Comparison of ENCODE assay signal across 10 cellular contexts in genomic region chr16:53085539-53086450, GRCh38. TPM values are rescaled to one million over a fixed set of nuclear protein-coding genes. Genes with fewer than 3 reads are reported as not detected.
A peak's percentile ranks its signal among the peaks of the same experiment; 100 is the strongest.
DNase-seq lines count a peak whose midpoint lies in the region; ATAC-seq and TF ChIP-seq lines count a peak whose summit lies in the region.
"Had no signal": no experiment of that assay in that cellular context is flagged by ENCODE, and none has a peak within 500 bp of the region (broad histone marks: within the 10 kb centered on the region; RNA-seq: fewer than 3 reads in every experiment).

No MANE protein-coding gene starts in this region.

- POLR2A ChIA-PET in SK-N-SH (lab: Yijun Ruan, JAX), result interaction anchor here (1.2 to 3.9 kb wide), 4 partner anchors 13 to 44 kb away, joined by 5 to 58 read pairs (median 6); partner anchors contain the start of gene CHD9

- peaks cover 37% of the 10 kb centered on the region for H3F3A ChIP-seq in SK-N-SH (replicated peaks; ENCODE audit: insufficient read depth)

- no peaks in the 10 kb centered on the region for H3K9me2 ChIP-seq in SK-N-SH

- H3K79me2 ChIP-seq in SK-N-SH (ENCODE audit: insufficient read depth), result peaks cover 27% of the 10 kb centered on the region
- peaks cover 22% of the 10 kb centered on the region for H3K79me2 ChIP-seq in parathyroid adenoma

- H3K4me3 ChIP-seq in SK-N-SH (ENCODE audit: low read depth in 2 of 2, low read length in 1 of 2) (no peak overlapping the region), fibroblast of the aortic adventitia (ENCODE audit: low read depth, low read length) (no peak overlapping the region), parathyroid adenoma (ENCODE audit: low read depth, low read length) (no peak overlapping the region)

- no peaks in the 10 kb centered on the region for H3K9me3 ChIP-seq in SK-N-SH
- no peaks in the 10 kb centered on the region for H3K9me3 ChIP-seq in parathyroid adenoma (ENCODE audit: control insufficient read depth, low read length)

- H3K27me3 Mint-ChIP-seq in T-helper 2 cell treated with Interferon-gamma antibody and Interleukin-4, amounts not matched to agents 5 μg/mL and 100 μg/mL, for 36 hours (ENCODE audit: low read depth), result no peaks in the 10 kb centered on the region

- no peak overlapping the region for H3K27ac Mint-ChIP-seq in T-helper 2 cell treated with Interferon-gamma antibody and Interleukin-4, amounts not matched to agents 5 μg/mL and 100 μg/mL, for 36 hours
- H3K27ac Mint-ChIP-seq: activated T-helper 2 cell treated with anti-CD3 and anti-CD28 coated beads, Interferon-gamma antibody, Interleukin-2, Interleukin-4, amounts not matched to agents 10 μg/mL and 5 μg/mL and 100 μg/mL, durations not matched to agents 14 hours and 24 hours and 36 hours had no signal

- TF ChIP-seq RAD21 in SK-N-SH (IDR thresholded peaks at IDR 0.05; ENCODE audit: low read length), result peak; percentile 35

- peak; percentile 3 for DNase-seq in DMS79 (lab: John Stamatoyannopoulos, UW)
- DNase-seq in SK-N-SH, result peak; percentile 57
- peak; percentile 79 for DNase-seq in fibroblast of the aortic adventitia (ENCODE audit: low read depth)
- no peak for DNase-seq in T-helper 2 cell treated with Interferon-gamma antibody and Interleukin-4, amounts not matched to agents 5 μg/mL and 100 μg/mL, for 36 hours (ENCODE audit: low spot score)
- no peak for DNase-seq in NCI-H510A treated with DMSO at 0.1 percent for 48 hours (lab: John Stamatoyannopoulos, UW)
- no peak for DNase-seq in stimulated activated CD4-positive, alpha-beta T cell treated with anti-CD3 and anti-CD28 coated beads, Interleukin-4, amount 100 ng/mL, for 4 hours

- no peak for ATAC-seq in HG03342 (IDR thresholded peaks at IDR 0.05; ENCODE audit: unreplicated experiment)

- peaks cover 9% of the 10 kb centered on the region for H3K4me1 Mint-ChIP-seq in T-helper 2 cell treated with Interferon-gamma antibody and Interleukin-4, amounts not matched to agents 5 μg/mL and 100 μg/mL, for 36 hours (ENCODE audit: low read depth)

- H2AFZ ChIP-seq in SK-N-SH (ENCODE audit: low read depth), result no peak overlapping the region
- no peak overlapping the region for H2AFZ ChIP-seq in parathyroid adenoma

- H3K36me3 ChIP-seq in SK-N-SH (replicated peaks in 1 of 2; ENCODE audit: control insufficient read depth in 1 of 2, insufficient read depth in 2 of 2, low read length in 1 of 2) (no peaks in the 10 kb centered on the region), parathyroid adenoma (ENCODE audit: control insufficient read depth, insufficient read depth, low read length) (no peaks in the 10 kb centered on the region)

- CTCF ChIA-PET in SK-N-SH (lab: Yijun Ruan, JAX), result interaction anchor here (0.6 to 2.5 kb wide), 7 partner anchors 8 to 70 kb away, joined by 3 to 20 read pairs (median 5); partner anchors contain the start of gene CHD9

- TF ChIP-seq CTCF in SK-N-SH (IDR thresholded peaks at IDR 0.05), result no peak; the same call in 1 of the 2 replicates
- TF ChIP-seq CTCF in fibroblast of the aortic adventitia (IDR thresholded peaks at IDR 0.05; ENCODE audit: insufficient read depth, low read length), result no peak
- TF ChIP-seq CTCF in parathyroid adenoma (IDR thresholded peaks at IDR 0.05), result no peak

- H3K9ac ChIP-seq in SK-N-SH (peak overlapping the region; percentile 62; the same call in 1 of the 2 replicates), parathyroid adenoma (no peak overlapping the region)

- H3K27ac ChIP-seq in SK-N-SH (ENCODE audit: low read depth in 2 of 2, low read length in 1 of 2), result peak overlapping the region; percentile 99 to 100
- H3K27ac ChIP-seq in parathyroid adenoma, result peak overlapping the region; percentile 36

- 10% methylated on average over 9 of the region's 10 CpGs for WGBS in SK-N-SH (ENCODE audit: low lambda C conversion rate)

- no peaks in the 10 kb centered on the region for H3K27me3 ChIP-seq in SK-N-SH (ENCODE audit: insufficient read depth)
- no peaks in the 10 kb centered on the region for H3K27me3 ChIP-seq in parathyroid adenoma (ENCODE audit: control insufficient read depth, insufficient read depth, low read length)

- TF ChIP-seq EP300 in SK-N-SH (IDR thresholded peaks at IDR 0.05; ENCODE audit: borderline replicate concordance in 1 of 2, low read depth in 1 of 2, low read length in 1 of 2), result peak; percentile 17 to 87

- H4K20me1 ChIP-seq in SK-N-SH (ENCODE audit: insufficient read depth), result no peaks in the 10 kb centered on the region

- H3K4me3 Mint-ChIP-seq in T-helper 2 cell treated with Interferon-gamma antibody and Interleukin-4, amounts not matched to agents 5 μg/mL and 100 μg/mL, for 36 hours, result no peak overlapping the region

- H3K4me1 ChIP-seq in SK-N-SH (ENCODE audit: control insufficient read depth in 1 of 2, insufficient read depth in 2 of 2, low read depth in 1 of 2, low read length in 1 of 2) (peaks cover 65 to 78% of the 10 kb centered on the region in 2 experiments), parathyroid adenoma (peaks cover 17% of the 10 kb centered on the region)

- H3K9me3 Mint-ChIP-seq in T-helper 2 cell treated with Interferon-gamma antibody and Interleukin-4, amounts not matched to agents 5 μg/mL and 100 μg/mL, for 36 hours, result no peaks in the 10 kb centered on the region
- H3K9me3 Mint-ChIP-seq: activated T-helper 2 cell treated with anti-CD3 and anti-CD28 coated beads, Interferon-gamma antibody, Interleukin-2, Interleukin-4, amounts not matched to agents 10 μg/mL and 5 μg/mL and 100 μg/mL, durations not matched to agents 14 hours and 24 hours and 36 hours had no signal

- H3K4me2 ChIP-seq in SK-N-SH, result peak overlapping the region; percentile 63
- no peak overlapping the region for H3K4me2 ChIP-seq in parathyroid adenoma (ENCODE audit: low read length)

- no peaks in the 10 kb centered on the region for H3K36me3 Mint-ChIP-seq in T-helper 2 cell treated with Interferon-gamma antibody and Interleukin-4, amounts not matched to agents 5 μg/mL and 100 μg/mL, for 36 hours (ENCODE audit: low read depth)

TF ChIP-seq in SK-N-SH, 30 proteins besides CTCF, POLR2A, EP300 and RAD21:
- TF ChIP-seq CHD2 (IDR thresholded peaks at IDR 0.05; ENCODE audit: low read length, partially characterized antibody), result peak; percentile 89
- no peak for TF ChIP-seq PBX3 (IDR thresholded peaks at IDR 0.05)
- TF ChIP-seq NFIC (IDR thresholded peaks at IDR 0.05; ENCODE audit: borderline replicate concordance), result no peak
- TF ChIP-seq TCF12 (IDR thresholded peaks at IDR 0.05), result peak; percentile 93
- TF ChIP-seq FOXJ3 (CRISPR knock-in tag; IDR thresholded peaks at IDR 0.05), result peak; percentile 84
- 0 out of 2 replicates have a peak, but pooled peaks have one; percentile 20 for TF ChIP-seq JUND (IDR thresholded peaks at IDR 0.05)
- TF ChIP-seq USF1 (IDR thresholded peaks at IDR 0.05; ENCODE audit: borderline replicate concordance, low read depth), result peak; percentile 82; the same call in 1 of the 2 replicates
- peak; percentile 25; the same call in 1 of the 2 replicates for TF ChIP-seq SMC3 (IDR thresholded peaks at IDR 0.05; ENCODE audit: low read depth, low read length)
- TF ChIP-seq USF2 (IDR thresholded peaks at IDR 0.05; ENCODE audit: borderline replicate concordance, low read depth, low read length), result no peak; the same call in 1 of the 2 replicates
- TF ChIP-seq MAX (IDR thresholded peaks at IDR 0.05; ENCODE audit: low read depth), result peak; percentile 66; the same call in 1 of the 2 replicates
- TF ChIP-seq GATA2 (CRISPR knock-in tag; IDR thresholded peaks at IDR 0.05), result peak; percentile 80
- peak; percentile 58; the same call in 1 of the 2 replicates for TF ChIP-seq RCOR1 (IDR thresholded peaks at IDR 0.05; ENCODE audit: low read length)

RNA-seq across cellular contexts. Expression of gene CHD9, which starts 31.0 kb away (rescaled TPM):
- 6.2 and 9.2 TPM in 2 replicates for polyA plus RNA-seq in SK-N-SH (2012; rRNA removed)
- 8.2 and 10.6 TPM in 2 replicates for polyA plus RNA-seq in SK-N-SH (2012; cell fraction: cytosol; rRNA removed)
- polyA plus RNA-seq in SK-N-SH (2012; cell fraction: nucleus; rRNA removed), result 10.2 and 20.1 TPM in 2 replicates
- 70.8 and 90.6 TPM in 2 replicates for total RNA-seq in fibroblast of the aortic adventitia (ENCODE audit: low replicate concordance)

RNA-seq across cellular contexts. Expression of gene CHD9NB, which starts 33.1 kb away (rescaled TPM):
- polyA plus RNA-seq in SK-N-SH (2012; rRNA removed), result 2.5 and 2.7 TPM in 2 replicates
- 2.0 and 2.3 TPM in 2 replicates for polyA plus RNA-seq in SK-N-SH (2012; cell fraction: cytosol; rRNA removed)
- 4.0 and 5.2 TPM in 2 replicates for polyA plus RNA-seq in SK-N-SH (2012; cell fraction: nucleus; rRNA removed)
- total RNA-seq in fibroblast of the aortic adventitia (ENCODE audit: low replicate concordance), result 1.6 and 2.3 TPM in 2 replicates
- total RNA-seq: mononuclear cell had no signal

Comparison
In these comparisons a context has a peak if more than half of its experiments do, and no peak if none do; other contexts are left out.
1. DNase-seq: peak in DMS79 (single experiment), SK-N-SH (single experiment) and fibroblast of the aortic adventitia (single experiment); none in T-helper 2 cell treated with Interferon-gamma antibody and Interleukin-4, amounts not matched to agents 5 μg/mL and 100 μg/mL, for 36 hours (single experiment), NCI-H510A treated with DMSO at 0.1 percent for 48 hours (single experiment) and stimulated activated CD4-positive, alpha-beta T cell treated with anti-CD3 and anti-CD28 coated beads, Interleukin-4, amount 100 ng/mL, for 4 hours (0 of 2).